8 cellular contexts compared by ENCODE assay signal in the genomic region with DNA sequence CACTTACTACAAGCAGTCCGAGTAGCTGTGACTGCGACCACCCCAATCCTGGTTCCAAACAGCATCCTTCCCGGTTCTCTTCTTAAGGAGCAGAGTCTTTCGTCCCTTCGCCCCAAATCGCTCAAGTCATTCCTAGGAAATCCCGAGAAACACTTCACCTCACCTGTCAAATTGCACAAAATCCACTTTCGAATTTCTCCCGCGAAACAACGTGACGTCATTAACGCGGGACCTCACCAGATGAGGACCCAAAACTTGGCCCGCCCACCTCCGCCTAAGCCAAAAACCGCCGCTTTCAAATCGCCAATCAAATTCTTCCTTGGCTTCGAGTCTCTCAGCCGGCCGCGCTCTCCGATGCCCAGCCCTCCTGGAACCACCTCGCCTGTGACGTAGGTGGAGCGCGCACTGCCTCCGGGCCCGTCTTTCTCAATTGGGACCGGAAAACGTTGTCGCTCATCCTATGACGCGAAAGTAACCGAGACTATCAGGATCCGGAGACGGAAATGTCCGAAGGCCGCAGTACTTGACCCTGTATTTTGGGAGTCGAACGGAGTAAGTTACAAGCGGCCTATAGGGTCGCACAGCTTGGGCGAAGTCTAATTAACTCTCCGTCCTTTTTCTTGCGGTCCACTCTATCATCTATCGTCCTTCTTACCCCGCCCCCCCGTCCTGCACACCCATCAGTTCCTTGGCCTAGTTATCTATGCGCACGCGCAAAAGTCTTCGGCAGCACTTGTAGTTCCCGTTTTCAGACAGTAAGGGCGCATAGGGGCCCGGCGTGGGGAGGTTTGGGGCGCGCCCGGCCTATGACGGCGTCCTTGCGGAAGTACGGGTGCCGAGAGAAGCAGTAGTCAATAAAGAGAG. TPM values are rescaled to one million over a fixed set of nuclear protein-coding genes. Genes with fewer than 3 reads are reported as not detected.
DNase-seq lines count a peak whose midpoint lies in the region; ATAC-seq and TF ChIP-seq lines count a peak whose summit lies in the region.

A gene (plus strand): TSS at position 456 of the 864 bp plus-strand sequence. CDS start 7,527 bp downstream, outside the sequence.
A gene with protein sequence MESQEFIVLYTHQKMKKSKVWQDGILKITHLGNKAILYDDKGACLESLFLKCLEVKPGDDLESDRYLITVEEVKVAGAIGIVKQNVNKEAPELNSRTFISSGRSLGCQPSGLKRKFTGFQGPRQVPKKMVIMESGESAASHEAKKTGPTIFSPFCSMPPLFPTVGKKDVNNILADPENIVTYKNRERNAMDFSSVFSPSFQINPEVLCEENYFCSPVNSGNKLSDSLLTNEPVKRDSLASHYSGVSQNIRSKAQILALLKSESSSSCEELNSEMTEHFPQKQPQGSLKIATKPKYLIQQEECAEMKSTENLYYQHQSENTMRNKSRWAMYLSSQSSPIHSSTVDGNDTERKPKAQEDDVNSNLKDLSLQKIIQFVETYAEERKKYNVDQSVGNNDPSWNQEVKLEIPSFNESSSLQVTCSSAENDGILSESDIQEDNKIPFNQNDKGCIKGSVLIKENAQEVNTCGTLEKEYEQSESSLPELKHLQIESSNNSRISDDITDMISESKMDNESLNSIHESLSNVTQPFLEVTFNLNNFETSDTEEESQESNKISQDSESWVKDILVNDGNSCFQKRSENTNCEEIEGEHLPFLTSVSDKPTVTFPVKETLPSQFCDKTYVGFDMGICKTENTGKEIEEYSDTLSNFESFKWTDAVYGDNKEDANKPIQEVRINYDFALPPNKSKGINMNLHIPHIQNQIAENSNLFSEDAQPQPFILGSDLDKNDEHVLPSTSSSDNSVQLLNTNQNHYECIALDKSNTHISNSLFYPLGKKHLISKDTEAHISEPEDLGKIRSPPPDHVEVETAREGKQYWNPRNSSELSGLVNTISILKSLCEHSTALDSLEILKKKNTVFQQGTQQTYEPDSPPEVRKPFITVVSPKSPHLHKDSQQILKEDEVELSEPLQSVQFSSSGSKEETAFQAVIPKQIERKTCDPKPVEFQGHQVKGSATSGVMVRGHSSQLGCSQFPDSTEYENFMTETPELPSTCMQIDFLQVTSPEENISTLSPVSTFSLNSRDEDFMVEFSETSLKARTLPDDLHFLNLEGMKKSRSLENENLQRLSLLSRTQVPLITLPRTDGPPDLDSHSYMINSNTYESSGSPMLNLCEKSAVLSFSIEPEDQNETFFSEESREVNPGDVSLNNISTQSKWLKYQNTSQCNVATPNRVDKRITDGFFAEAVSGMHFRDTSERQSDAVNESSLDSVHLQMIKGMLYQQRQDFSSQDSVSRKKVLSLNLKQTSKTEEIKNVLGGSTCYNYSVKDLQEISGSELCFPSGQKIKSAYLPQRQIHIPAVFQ (N-terminal part only) (minus strand): TSS at position 222 of the 864 bp plus-strand sequence. CDS start 3,733 bp downstream, outside the sequence.

- peak within 1 kb of the TSS; percentile 99 for H3K4me3 ChIP-seq in LNCaP clone FGC (ENCODE audit: low read depth, low read length)
- peak within 1 kb of the TSS; percentile 84 for H3K4me3 ChIP-seq in fibroblast of pulmonary artery (replicated peaks; ENCODE audit: low read depth, low read length)

- H3K27ac Mint-ChIP-seq in activated T-helper 2 cell treated with anti-CD3 and anti-CD28 coated beads, Interferon-gamma antibody, Interleukin-2, Interleukin-4, amounts not matched to agents 10 μg/mL and 5 μg/mL and 100 μg/mL, durations not matched to agents 14 hours and 24 hours and 36 hours, result no peak within 1 kb of the TSS
- no peak within 1 kb of the TSS for H3K27ac Mint-ChIP-seq in natural killer cell treated with Interleukin-12 subunit alpha and Interleukin-12 subunit beta and Interleukin-15 and Interleukin-18, amount 100 ng/mL, for 72 hours

- CTCF ChIA-PET in RWPE1 (lab: Yijun Ruan, JAX), result interaction anchor here (0.7 to 0.9 kb wide), 3 partner anchors 9 to 345 kb away, joined by 3 to 4 read pairs (median 3); no protein-coding TSS in a partner anchor

- POLR2A ChIA-PET in RWPE1 (lab: Yijun Ruan, JAX; ENCODE audit: low non-redundant PET), result no interaction called here

- TF ChIP-seq CTCF in LNCaP clone FGC (IDR thresholded peaks at IDR 0.05; ENCODE audit: control insufficient read depth, extremely low read depth, insufficient read depth), result peak; percentile 69
- peak; percentile 92 for TF ChIP-seq CTCF in RWPE1 (conservative IDR thresholded peaks at IDR 0.05; ENCODE audit: low read depth)
- peak; percentile 73 for TF ChIP-seq CTCF in fibroblast of pulmonary artery (IDR thresholded peaks at IDR 0.05; ENCODE audit: low read length, missing control alignments)

- no peaks in the 10 kb centered on the region for H3K9me3 Mint-ChIP-seq in activated T-helper 2 cell treated with anti-CD3 and anti-CD28 coated beads, Interferon-gamma antibody, Interleukin-2, Interleukin-4, amounts not matched to agents 10 μg/mL and 5 μg/mL and 100 μg/mL, durations not matched to agents 14 hours and 24 hours and 36 hours
- no peaks in the 10 kb centered on the region for H3K9me3 Mint-ChIP-seq in natural killer cell treated with Interleukin-12 subunit alpha and Interleukin-12 subunit beta and Interleukin-15 and Interleukin-18, amount 100 ng/mL, for 72 hours

- intact Hi-C loops in activated T-helper 2 cell treated with anti-CD3 and anti-CD28 coated beads, Interferon-gamma antibody, Interleukin-2, Interleukin-4, amounts not matched to agents 10 μg/mL and 5 μg/mL and 100 μg/mL, durations not matched to agents 14 hours and 24 hours and 36 hours (cut with micrococcal nuclease), result loop anchor here (1.0 to 2.0 kb wide), 2 partner anchors 182 to 406 kb away; a partner anchor contains a TSS

- peak; percentile 96 to 97 for ATAC-seq in natural killer cell treated with Interleukin-12 subunit alpha and Interleukin-12 subunit beta and Interleukin-15 and Interleukin-18, amount 100 ng/mL, for 72 hours
- ATAC-seq in stimulated activated naive CD8-positive, alpha-beta T cell treated with anti-CD3 and anti-CD28 coated beads, Interleukin-15, Interleukin-2, amounts not matched to agents 100 U/mL and 50 U/mL, for 24 hours, result peak; percentile 97

- peaks cover 10% of the 10 kb centered on the region for H3K36me3 Mint-ChIP-seq in activated T-helper 2 cell treated with anti-CD3 and anti-CD28 coated beads, Interferon-gamma antibody, Interleukin-2, Interleukin-4, amounts not matched to agents 10 μg/mL and 5 μg/mL and 100 μg/mL, durations not matched to agents 14 hours and 24 hours and 36 hours (ENCODE audit: low read depth)
- H3K36me3 Mint-ChIP-seq in natural killer cell treated with Interleukin-12 subunit alpha and Interleukin-12 subunit beta and Interleukin-15 and Interleukin-18, amount 100 ng/mL, for 72 hours, result no peaks in the 10 kb centered on the region

- no peak within 1 kb of the TSS for H3K4me3 Mint-ChIP-seq in activated T-helper 2 cell treated with anti-CD3 and anti-CD28 coated beads, Interferon-gamma antibody, Interleukin-2, Interleukin-4, amounts not matched to agents 10 μg/mL and 5 μg/mL and 100 μg/mL, durations not matched to agents 14 hours and 24 hours and 36 hours (ENCODE audit: low read depth)
- H3K4me3 Mint-ChIP-seq in natural killer cell treated with Interleukin-12 subunit alpha and Interleukin-12 subunit beta and Interleukin-15 and Interleukin-18, amount 100 ng/mL, for 72 hours, result no peak within 1 kb of the TSS

- no peaks in the 10 kb centered on the region for H3K27me3 Mint-ChIP-seq in activated T-helper 2 cell treated with anti-CD3 and anti-CD28 coated beads, Interferon-gamma antibody, Interleukin-2, Interleukin-4, amounts not matched to agents 10 μg/mL and 5 μg/mL and 100 μg/mL, durations not matched to agents 14 hours and 24 hours and 36 hours (ENCODE audit: low read depth)
- H3K27me3 Mint-ChIP-seq in natural killer cell treated with Interleukin-12 subunit alpha and Interleukin-12 subunit beta and Interleukin-15 and Interleukin-18, amount 100 ng/mL, for 72 hours, result no peaks in the 10 kb centered on the region

- DNase-seq in ELF-1 (ENCODE audit: low read depth, low spot score), result peak; percentile 100
- peak; percentile 79 for DNase-seq in GOT3 (lab: John Stamatoyannopoulos, UW)
- DNase-seq in LNCaP clone FGC (ENCODE audit: low read depth), result peak; percentile 97
- peak; percentile 92 for DNase-seq in RWPE1 (ENCODE audit: low spot score)
- DNase-seq in activated T-helper 2 cell treated with anti-CD3 and anti-CD28 coated beads, Interferon-gamma antibody, Interleukin-2, Interleukin-4, amounts not matched to agents 10 μg/mL and 5 μg/mL and 100 μg/mL, durations not matched to agents 14 hours and 24 hours and 36 hours (ENCODE audit: low spot score), result peak; percentile 97
- peak; percentile 100 for DNase-seq in fibroblast of pulmonary artery (ENCODE audit: low read depth)
- peak; percentile 99 for DNase-seq in natural killer cell treated with Interleukin-12 subunit alpha and Interleukin-12 subunit beta and Interleukin-15 and Interleukin-18, amount 100 ng/mL, for 72 hours (ENCODE audit: low spot score)
- peak; percentile 95 for DNase-seq in stimulated activated naive CD8-positive, alpha-beta T cell treated with anti-CD3 and anti-CD28 coated beads, Interleukin-15, Interleukin-2, amounts not matched to agents 100 U/mL and 50 U/mL, for 24 hours

- H3K4me1 Mint-ChIP-seq in activated T-helper 2 cell treated with anti-CD3 and anti-CD28 coated beads, Interferon-gamma antibody, Interleukin-2, Interleukin-4, amounts not matched to agents 10 μg/mL and 5 μg/mL and 100 μg/mL, durations not matched to agents 14 hours and 24 hours and 36 hours (ENCODE audit: low read depth), result peaks cover 29% of the 10 kb centered on the region
- H3K4me1 Mint-ChIP-seq in natural killer cell treated with Interleukin-12 subunit alpha and Interleukin-12 subunit beta and Interleukin-15 and Interleukin-18, amount 100 ng/mL, for 72 hours (ENCODE audit: low read depth in 2 of 2), result peaks cover 14 to 21% of the 10 kb centered on the region in 2 donors

- H3K27ac ChIP-seq in RWPE1, result peak within 1 kb of the TSS; percentile 92

RNA-seq across cellular contexts. Expression of the first gene that starts in this region (rescaled TPM):
- total RNA-seq in activated T-helper 2 cell treated with anti-CD3 and anti-CD28 coated beads, Interferon-gamma antibody, Interleukin-2, Interleukin-4, amounts not matched to agents 10 μg/mL and 5 μg/mL and 100 μg/mL, durations not matched to agents 14 hours and 24 hours and 36 hours, result 44.0 and 45.3 TPM in 2 replicates
- 10 to 100 TPM; 40.5 to 44.7 TPM for total RNA-seq in natural killer cell treated with Interleukin-12 subunit alpha and Interleukin-12 subunit beta and Interleukin-15 and Interleukin-18, amount 100 ng/mL, for 72 hours

RNA-seq across cellular contexts. Expression of the second gene that starts in this region (rescaled TPM):
- 30.0 and 30.4 TPM in 2 replicates for total RNA-seq in activated T-helper 2 cell treated with anti-CD3 and anti-CD28 coated beads, Interferon-gamma antibody, Interleukin-2, Interleukin-4, amounts not matched to agents 10 μg/mL and 5 μg/mL and 100 μg/mL, durations not matched to agents 14 hours and 24 hours and 36 hours
- 10 to 100 TPM; 22.1 to 57.0 TPM for total RNA-seq in natural killer cell treated with Interleukin-12 subunit alpha and Interleukin-12 subunit beta and Interleukin-15 and Interleukin-18, amount 100 ng/mL, for 72 hours

Comparison
In these comparisons a context has a peak if more than half of its experiments do, and no peak if none do; other contexts are left out.
1. Peak in every context shown above with its lines: DNase-seq, ATAC-seq, H3K4me3 ChIP-seq and H3K27ac ChIP-seq.